Comparison of ENCODE assay signal across 36 cellular contexts in genomic region chr13:98134901-98135300, GRCh38. TPM values are rescaled to one million over a fixed set of nuclear protein-coding genes. Genes with fewer than 3 reads are reported as not detected.
"Had no signal": no experiment of that assay in that cellular context is flagged by ENCODE, and none has a peak within 500 bp of the region (broad histone marks: within the 10 kb centered on the region; RNA-seq: fewer than 3 reads in every experiment).

No MANE protein-coding gene starts in this region.

- H3K4me2 ChIP-seq: smooth muscle cell had no signal

- H3K36me3 Mint-ChIP-seq: naive thymus-derived CD8-positive, alpha-beta T cell; natural killer cell treated with Interleukin-12 subunit alpha and Interleukin-12 subunit beta and Interleukin-15 and Interleukin-18, amount 100 ng/mL, for 72 hours; stimulated activated naive B cell treated with anti-CD40 and anti-IgM and Interleukin-4, amounts not matched to agents 10 μg/mL and 1 μg/mL and 100 μg/mL, for 72 hours had no signal

- H3K9me3 Mint-ChIP-seq: natural killer cell treated with Interleukin-12 subunit alpha and Interleukin-12 subunit beta and Interleukin-15 and Interleukin-18, amount 100 ng/mL, for 72 hours; nephron progenitor cell; neural crest cell; stimulated activated naive CD8-positive, alpha-beta T cell treated with anti-CD3 and anti-CD28 coated beads, Interleukin-15, Interleukin-2, amounts not matched to agents 100 ng/mL and 50 ng/mL, for 24 hours had no signal

- H3K4me1 ChIP-seq: pancreas, psoas muscle, stomach, thyroid gland, tibial nerve, upper lobe of left lung, vagina had no signal

- FAIRE-seq: pancreas, urothelium cell line had no signal

- H3K4me3 ChIP-seq: pancreas, psoas muscle, skin epidermis, smooth muscle cell, spleen, stomach, thoracic aorta, thyroid gland, tibial nerve, upper lobe of left lung, vagina had no signal

- H3K27ac Mint-ChIP-seq: naive thymus-derived CD8-positive, alpha-beta T cell; natural killer cell treated with Interleukin-12 subunit alpha and Interleukin-12 subunit beta and Interleukin-15 and Interleukin-18, amount 100 ng/mL, for 72 hours; nephron progenitor cell; stimulated activated naive B cell treated with anti-CD40 and anti-IgM and Interleukin-4, amounts not matched to agents 10 μg/mL and 1 μg/mL and 100 μg/mL, for 72 hours; stimulated activated naive CD8-positive, alpha-beta T cell treated with anti-CD3 and anti-CD28 coated beads, Interleukin-15, Interleukin-2, amounts not matched to agents 100 ng/mL and 50 ng/mL, for 24 hours had no signal

- H3K9me3 ChIP-seq: neutrophil, pancreas, psoas muscle, spleen, stomach, thoracic aorta, thyroid gland, tibial nerve, upper lobe of left lung, vagina had no signal

- ATAC-seq: naive thymus-derived CD8-positive, alpha-beta T cell; natural killer cell treated with Interleukin-12 subunit alpha and Interleukin-12 subunit beta and Interleukin-15 and Interleukin-18, amount 100 ng/mL, for 72 hours; pancreas; psoas muscle; right cardiac atrium; sciatic nerve; stimulated activated naive B cell treated with anti-CD40 and anti-IgM and Interleukin-4, amounts not matched to agents 10 μg/mL and 1 μg/mL and 100 μg/mL, for 72 hours had no signal

- DNase-seq: naive thymus-derived CD8-positive, alpha-beta T cell; nephron progenitor cell; nucleus accumbens; pancreas; psoas muscle; right cardiac atrium; spleen; stimulated activated CD4-positive, alpha-beta T cell treated with anti-CD3 and anti-CD28 coated beads, Interleukin-12 subunit alpha, Interleukin-12 subunit beta, amount 100 ng/mL, for 4 hours; stimulated activated CD4-positive, alpha-beta T cell treated with anti-CD3 and anti-CD28 coated beads, Interleukin-1b, Interleukin-23, amount 100 ng/mL, for 48 hours; stimulated activated CD4-positive, alpha-beta T cell treated with anti-CD3 and anti-CD28 coated beads, Interleukin-4, amount 100 ng/mL, for 1 hour; stimulated activated CD4-positive, alpha-beta T cell treated with anti-CD3 and anti-CD28 coated beads, Interleukin-4, amount 100 ng/mL, for 4 hours; stimulated activated CD8-positive, alpha-beta memory T cell treated with anti-CD3 and anti-CD28 coated beads, Interleukin-4, amount 100 ng/mL, for 48 hours; stimulated activated naive B cell treated with anti-CD40 and anti-IgM and Interleukin-4, amounts not matched to agents 10 μg/mL and 1 μg/mL and 100 μg/mL, for 72 hours; stimulated activated naive CD4-positive, alpha-beta T cell treated with Interleukin-2 at 50 U/mL for 16 hours; stomach; thyroid gland; trophoblast cell; upper lobe of left lung had no signal

- H3K4me1 Mint-ChIP-seq: naive thymus-derived CD8-positive, alpha-beta T cell; neural crest cell had no signal

- H3K27ac ChIP-seq: neutrophil, pancreas, psoas muscle, skin epidermis, spleen, stomach, thoracic aorta, thyroid gland, tibial nerve, upper lobe of left lung, vagina had no signal

- H3K4me3 Mint-ChIP-seq: naive thymus-derived CD8-positive, alpha-beta T cell; natural killer cell treated with Interleukin-12 subunit alpha and Interleukin-12 subunit beta and Interleukin-15 and Interleukin-18, amount 100 ng/mL, for 72 hours; nephron progenitor cell; neural crest cell; stimulated activated naive B cell treated with anti-CD40 and anti-IgM and Interleukin-4, amounts not matched to agents 10 μg/mL and 1 μg/mL and 100 μg/mL, for 72 hours; stimulated activated naive CD8-positive, alpha-beta T cell treated with anti-CD3 and anti-CD28 coated beads, Interleukin-15, Interleukin-2, amounts not matched to agents 100 ng/mL and 50 ng/mL, for 24 hours had no signal

- H3K27me3 ChIP-seq: pancreas, stomach, thyroid gland, tibial nerve, upper lobe of left lung, vagina had no signal

- H3K36me3 ChIP-seq: neutrophil, pancreas, spleen, stomach, thoracic aorta, thyroid gland, tibial nerve, upper lobe of left lung, vagina had no signal

RNA-seq across cellular contexts. Expression of gene RNF113B, which starts 42.2 kb away (rescaled TPM):
- total RNA-seq: naive thymus-derived CD8-positive, alpha-beta T cell; natural killer cell treated with Interleukin-12 subunit alpha and Interleukin-12 subunit beta and Interleukin-15 and Interleukin-18, amount 100 ng/mL, for 72 hours; neural crest cell; omental fat pad; osteocyte; pancreas; posterior vena cava; psoas muscle; renal cortical epithelial cell; right cardiac atrium; sciatic nerve; smooth muscle cell; spleen; stomach; subcutaneous adipose tissue; temporal lobe; thoracic aorta; thyroid gland; tibial nerve; upper lobe of left lung; ureter; vagina had no signal
- polyA plus RNA-seq: naive thymus-derived CD8-positive, alpha-beta T cell; pancreas; psoas muscle; right cardiac atrium; spleen; stomach had no signal
